In genomic region chr17:78974635-78975591, GRCh38 we compare ENCODE assay signal across 8 cellular contexts. TPM values are rescaled to one million over a fixed set of nuclear protein-coding genes. Genes with fewer than 3 reads are reported as not detected.
DNase-seq lines count a peak whose midpoint lies in the region; ATAC-seq and TF ChIP-seq lines count a peak whose summit lies in the region.

No MANE protein-coding gene starts in this region.

- H3K4ac ChIP-seq in trophoblast cell (ENCODE audit: low read depth, low read length): no peak overlapping the region

- H3K18ac ChIP-seq in trophoblast cell (ENCODE audit: low read length): no peak overlapping the region

- no peak overlapping the region for H2BK5ac ChIP-seq in trophoblast cell (ENCODE audit: low read depth, low read length, poor library complexity)

- H4K20me1 ChIP-seq in HCT116 (ENCODE audit: insufficient read depth): no peaks in the 10 kb centered on the region

- H4K91ac ChIP-seq in trophoblast cell (ENCODE audit: low read depth, low read length): peak overlapping the region; percentile 1

- no peak for TF ChIP-seq RAD21 in HCT116 (IDR thresholded peaks at IDR 0.05; ENCODE audit: low read depth)

- H2BK12ac ChIP-seq in trophoblast cell (ENCODE audit: low read length): no peak overlapping the region

- peak; percentile 23 for ATAC-seq in HCT116
- ATAC-seq in HG03442 (IDR thresholded peaks at IDR 0.05; ENCODE audit: unreplicated experiment): no peak

- WGBS in trophoblast cell (ENCODE audit: extremely low coverage, insufficient coverage, insufficient read length): no CpG with 5 or more reads among the region's 30 CpGs

- H3K23ac ChIP-seq in trophoblast cell (ENCODE audit: low read length): no peak overlapping the region

- peak overlapping the region; percentile 66; the same call in 1 of the 2 replicates for H3K27ac ChIP-seq in HCT116 (ENCODE audit: low read depth, low read length)
- H3K27ac ChIP-seq in trophoblast cell (ENCODE audit: low read depth, low read length): no peak overlapping the region

- H2AFZ ChIP-seq in HCT116 (ENCODE audit: low read depth, low read length, poor library complexity, severe bottlenecking) (no peak overlapping the region), trophoblast cell (ENCODE audit: insufficient read depth, low read length, poor library complexity) (peak overlapping the region; percentile 52)

- H3K36me3 ChIP-seq in HCT116 (ENCODE audit: control insufficient read depth in 1 of 2, insufficient read depth in 2 of 2, low read length in 2 of 2) (peaks cover 18 to 44% of the 10 kb centered on the region in 2 experiments; a peak in 3 of 4 replicates), trophoblast cell (ENCODE audit: control insufficient read depth in 1 of 2, insufficient read depth in 2 of 2, low read length in 2 of 2) (no peaks in the 10 kb centered on the region)

- H3K79me1 ChIP-seq in trophoblast cell (ENCODE audit: low read length): peaks cover 14% of the 10 kb centered on the region

- RAD21 ChIA-PET in HCT116 (lab: Charles Lee; ENCODE audit: low non-redundant PET in 1 of 2, low total read pairs in 2 of 2, uncharacterized antibody in 2 of 2, unreplicated experiment in 2 of 2): no interaction called here

- H4K12ac ChIP-seq in trophoblast cell (ENCODE audit: low read depth, low read length): no peak overlapping the region

- intact Hi-C loops in HCT116 (cut with micrococcal nuclease): loop anchor here (5.0 kb wide), 1 partner anchor 808 kb away; the partner anchor contains the start of gene SYNGR2

- POLR2A ChIA-PET in HCT116 (lab: Charles Lee): interaction anchor here (0.7 kb wide), 1 partner anchor 103 kb away, joined by 4 read pairs; no protein-coding TSS in a partner anchor

- H3K4me1 ChIP-seq in HCT116 (ENCODE audit: control insufficient read depth in 1 of 2, insufficient read depth in 2 of 2, low read length in 2 of 2) (peaks cover 27 to 57% of the 10 kb centered on the region in 2 experiments), trophoblast cell (ENCODE audit: control insufficient read depth in 1 of 2, insufficient read depth in 2 of 2, low read length in 2 of 2) (peaks cover 15 to 19% of the 10 kb centered on the region in 2 experiments)

- no peaks in the 10 kb centered on the region for H3K9me2 ChIP-seq in HCT116 (ENCODE audit: insufficient read depth)

- peak overlapping the region; percentile 21 for H2BK120ac ChIP-seq in trophoblast cell (ENCODE audit: insufficient read depth, low read length, poor library complexity)

- no peak overlapping the region for H3K14ac ChIP-seq in trophoblast cell (ENCODE audit: low read length)

- H3K4me3 ChIP-seq in HCT116 (replicated peaks in 1 of 2; ENCODE audit: low read depth in 1 of 2, low read length in 2 of 2) (no peak overlapping the region), fibroblast of pulmonary artery (replicated peaks; ENCODE audit: low read depth, low read length) (peak overlapping the region; percentile 7), trophoblast cell (ENCODE audit: low read depth, low read length) (no peak overlapping the region)

- CTCF ChIA-PET in HCT116 (lab: Charles Lee): interaction anchor here (0.6 to 2.1 kb wide), 4 partner anchors 9 to 113 kb away, joined by 3 to 10 read pairs (median 4); no protein-coding TSS in a partner anchor

- peak overlapping the region; percentile 22 for H2AK5ac ChIP-seq in trophoblast cell (ENCODE audit: low read length)

- H3K4me2 ChIP-seq in HCT116 (ENCODE audit: low read length): peak overlapping the region; percentile 48
- no peak overlapping the region for H3K4me2 ChIP-seq in trophoblast cell (ENCODE audit: low read length)

- BruUV-seq in HCT116 (replicated peaks; lab: Mats Ljungman, UMichigan): no TSS peak

- peaks cover 42% of the 10 kb centered on the region for H3K79me2 ChIP-seq in HCT116 (ENCODE audit: insufficient read depth, low read length)
- H3K79me2 ChIP-seq in trophoblast cell (ENCODE audit: control insufficient read depth, insufficient read depth, low read length, poor library complexity): no peaks in the 10 kb centered on the region

- H3K27me3 ChIP-seq in HCT116 (ENCODE audit: insufficient read depth, low read length) (no peaks in the 10 kb centered on the region), trophoblast cell (ENCODE audit: insufficient read depth, low read length) (no peaks in the 10 kb centered on the region)

- no peaks in the 10 kb centered on the region for H3K9me3 ChIP-seq in HCT116 (ENCODE audit: control insufficient read depth in 1 of 2, insufficient read depth in 1 of 2, low read depth in 1 of 2, low read length in 2 of 2)
- H3K9me3 ChIP-seq in trophoblast cell (ENCODE audit: insufficient read depth, low read depth, low read length): no peaks in the 10 kb centered on the region

- no peak for TF ChIP-seq POLR2A in HCT116 (IDR thresholded peaks at IDR 0.05; ENCODE audit: borderline replicate concordance, extremely low read depth, insufficient read depth, insufficient read length)

- TF ChIP-seq CTCF in HCT116 (IDR thresholded peaks at IDR 0.05 in 2 of 3, conservative IDR thresholded peaks at IDR 0.05 in 1 of 3; ENCODE audit: borderline replicate concordance in 1 of 3, insufficient read depth in 1 of 3, low read depth in 2 of 3, low read length in 2 of 3) (no peak), fibroblast of pulmonary artery (IDR thresholded peaks at IDR 0.05; ENCODE audit: low read length, missing control alignments) (no peak)

- DNase-seq in HCT116 (ENCODE audit: low read depth, low spot score) (peak; percentile 67), RPMI8226 (peak; percentile 29), fibroblast of pulmonary artery (ENCODE audit: low read depth) (peak; percentile 80), trophoblast cell (peak in 1 of 2 donors; percentile 17), DMS153 (lab: John Stamatoyannopoulos, UW) (no peak), NCI-H1436 (lab: John Stamatoyannopoulos, UW) (no peak)
- no peak for DNase-seq in activated CD8-positive, alpha-beta memory T cell treated with anti-CD3 and anti-CD28 coated beads for 24 hours

- H4K8ac ChIP-seq in trophoblast cell (ENCODE audit: low read depth, low read length): no peak overlapping the region

- H3K9ac ChIP-seq in HCT116 (ENCODE audit: low read length) (no peak overlapping the region), trophoblast cell (ENCODE audit: low read length) (no peak overlapping the region)

TF ChIP-seq in HCT116, 20 proteins besides CTCF, POLR2A, EP300 and RAD21:
- TF ChIP-seq EZH2phosphoT487 (IDR thresholded peaks at IDR 0.05; ENCODE audit: borderline replicate concordance) (no peak), YY1 (IDR thresholded peaks at IDR 0.05; ENCODE audit: extremely low read depth, insufficient replicate concordance, low read depth, low read length) (peak; percentile 69), POLR2AphosphoS5 (IDR thresholded peaks at IDR 0.05; ENCODE audit: low read depth, low read length) (peak; percentile 54), SP1 (IDR thresholded peaks at IDR 0.05; ENCODE audit: low read depth) (no peak; the same call in 1 of the 2 replicates), TCF7L2 (IDR thresholded peaks at IDR 0.05; ENCODE audit: borderline replicate concordance, extremely low read depth, insufficient read depth, insufficient read length) (no peak), MAX (IDR thresholded peaks at IDR 0.05) (no peak; the same call in 1 of the 2 replicates), REST (IDR thresholded peaks at IDR 0.05; ENCODE audit: low read depth) (no peak)
TF ChIP-seq in HCT116: peak in this region for 2.

RNA-seq across cellular contexts. Expression of gene LGALS3BP, which starts 4.8 kb away (rescaled TPM):
- total RNA-seq in HCT116 (2021; ENCODE audit: unreplicated experiment): 389 TPM
- 454 and 562 TPM in 2 replicates for polyA plus RNA-seq in HCT116 (2012)
- 9.1 and 9.3 TPM in 2 replicates for polyA plus RNA-seq in trophoblast cell (2013)

RNA-seq across cellular contexts. Expression of gene CANT1, which starts 34.7 kb away (rescaled TPM):
- total RNA-seq in HCT116 (2021; ENCODE audit: unreplicated experiment): 97.1 TPM
- polyA plus RNA-seq in HCT116 (2012): 85.2 and 106 TPM in 2 replicates
- 60.8 and 62.9 TPM in 2 replicates for polyA plus RNA-seq in trophoblast cell (2013)

RNA-seq across cellular contexts. Expression of gene C1QTNF1, which starts 49.1 kb away (rescaled TPM):
- total RNA-seq in HCT116 (2021; ENCODE audit: unreplicated experiment): 4.0 TPM
- 3.5 and 3.7 TPM in 2 replicates for polyA plus RNA-seq in HCT116 (2012)
- 11.5 and 12.7 TPM in 2 replicates for polyA plus RNA-seq in trophoblast cell (2013)

RNA-seq across cellular contexts. Expression of gene TIMP2, which starts 49.7 kb away (rescaled TPM):
- total RNA-seq in HCT116 (2021; ENCODE audit: unreplicated experiment): 64.8 TPM
- 42.7 and 52.9 TPM in 2 replicates for polyA plus RNA-seq in HCT116 (2012)
- polyA plus RNA-seq in trophoblast cell (2013): 53.1 and 56.6 TPM in 2 replicates

Comparison
In these comparisons a context has a peak if more than half of its experiments do, and no peak if none do; other contexts are left out.
1. DNase-seq: peak in HCT116 (single experiment), RPMI8226 (single experiment) and fibroblast of pulmonary artery (single experiment); none in DMS153 (single experiment), NCI-H1436 (single experiment) and activated CD8-positive, alpha-beta memory T cell treated with anti-CD3 and anti-CD28 coated beads for 24 hours (single experiment).